1 cellular context compared by ENCODE assay signal in the genomic region with DNA sequence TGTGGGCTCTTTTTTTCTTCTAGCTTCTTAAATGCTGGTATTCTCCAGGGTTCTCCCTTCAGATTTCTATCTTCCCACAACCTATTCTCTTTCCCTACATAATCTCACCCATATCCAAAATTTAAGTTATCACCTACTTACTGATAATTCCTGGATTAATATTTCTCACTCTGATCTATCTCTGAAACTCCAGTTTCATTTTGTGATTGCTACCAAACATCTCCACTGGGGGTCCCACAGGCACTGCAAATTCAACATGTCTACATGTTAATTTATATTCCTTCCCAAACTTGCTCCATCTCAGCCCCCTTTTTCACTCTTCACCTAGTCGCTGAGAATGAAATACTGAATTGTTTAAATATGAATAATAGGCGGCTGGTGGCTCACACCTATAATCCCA.
TF ChIP-seq lines count a peak whose summit lies in the region.

No MANE protein-coding gene starts in this region.

TF ChIP-seq in GM23338, 12 proteins besides CTCF, POLR2A, EP300 and RAD21:
- TF ChIP-seq POLR2AphosphoS5 (IDR thresholded peaks at IDR 0.05; ENCODE audit: low read depth) (no peak), ZNF331 (CRISPR knock-in tag; IDR thresholded peaks at IDR 0.05; ENCODE audit: low read depth) (no peak), STAT1 (IDR thresholded peaks at IDR 0.05; ENCODE audit: unreplicated experiment) (no peak), CREB1 (CRISPR knock-in tag; IDR thresholded peaks at IDR 0.05; ENCODE audit: low read depth) (no peak), EZH2phosphoT487 (IDR thresholded peaks at IDR 0.05; ENCODE audit: unreplicated experiment) (no peak), JUNB (IDR thresholded peaks at IDR 0.05; ENCODE audit: unreplicated experiment) (no peak), NANOG (IDR thresholded peaks at IDR 0.05; ENCODE audit: borderline replicate concordance) (no peak), EZH2 (IDR thresholded peaks at IDR 0.05; ENCODE audit: low read depth, unreplicated experiment) (no peak), ZNF114 (CRISPR knock-in tag; IDR thresholded peaks at IDR 0.05) (no peak)
- TF ChIP-seq, protein P1, sequence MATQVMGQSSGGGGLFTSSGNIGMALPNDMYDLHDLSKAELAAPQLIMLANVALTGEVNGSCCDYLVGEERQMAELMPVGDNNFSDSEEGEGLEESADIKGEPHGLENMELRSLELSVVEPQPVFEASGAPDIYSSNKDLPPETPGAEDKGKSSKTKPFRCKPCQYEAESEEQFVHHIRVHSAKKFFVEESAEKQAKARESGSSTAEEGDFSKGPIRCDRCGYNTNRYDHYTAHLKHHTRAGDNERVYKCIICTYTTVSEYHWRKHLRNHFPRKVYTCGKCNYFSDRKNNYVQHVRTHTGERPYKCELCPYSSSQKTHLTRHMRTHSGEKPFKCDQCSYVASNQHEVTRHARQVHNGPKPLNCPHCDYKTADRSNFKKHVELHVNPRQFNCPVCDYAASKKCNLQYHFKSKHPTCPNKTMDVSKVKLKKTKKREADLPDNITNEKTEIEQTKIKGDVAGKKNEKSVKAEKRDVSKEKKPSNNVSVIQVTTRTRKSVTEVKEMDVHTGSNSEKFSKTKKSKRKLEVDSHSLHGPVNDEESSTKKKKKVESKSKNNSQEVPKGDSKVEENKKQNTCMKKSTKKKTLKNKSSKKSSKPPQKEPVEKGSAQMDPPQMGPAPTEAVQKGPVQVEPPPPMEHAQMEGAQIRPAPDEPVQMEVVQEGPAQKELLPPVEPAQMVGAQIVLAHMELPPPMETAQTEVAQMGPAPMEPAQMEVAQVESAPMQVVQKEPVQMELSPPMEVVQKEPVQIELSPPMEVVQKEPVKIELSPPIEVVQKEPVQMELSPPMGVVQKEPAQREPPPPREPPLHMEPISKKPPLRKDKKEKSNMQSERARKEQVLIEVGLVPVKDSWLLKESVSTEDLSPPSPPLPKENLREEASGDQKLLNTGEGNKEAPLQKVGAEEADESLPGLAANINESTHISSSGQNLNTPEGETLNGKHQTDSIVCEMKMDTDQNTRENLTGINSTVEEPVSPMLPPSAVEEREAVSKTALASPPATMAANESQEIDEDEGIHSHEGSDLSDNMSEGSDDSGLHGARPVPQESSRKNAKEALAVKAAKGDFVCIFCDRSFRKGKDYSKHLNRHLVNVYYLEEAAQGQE (IDR thresholded peaks at IDR 0.05; ENCODE audit: unreplicated experiment): no peak
- TF ChIP-seq, protein P2, sequence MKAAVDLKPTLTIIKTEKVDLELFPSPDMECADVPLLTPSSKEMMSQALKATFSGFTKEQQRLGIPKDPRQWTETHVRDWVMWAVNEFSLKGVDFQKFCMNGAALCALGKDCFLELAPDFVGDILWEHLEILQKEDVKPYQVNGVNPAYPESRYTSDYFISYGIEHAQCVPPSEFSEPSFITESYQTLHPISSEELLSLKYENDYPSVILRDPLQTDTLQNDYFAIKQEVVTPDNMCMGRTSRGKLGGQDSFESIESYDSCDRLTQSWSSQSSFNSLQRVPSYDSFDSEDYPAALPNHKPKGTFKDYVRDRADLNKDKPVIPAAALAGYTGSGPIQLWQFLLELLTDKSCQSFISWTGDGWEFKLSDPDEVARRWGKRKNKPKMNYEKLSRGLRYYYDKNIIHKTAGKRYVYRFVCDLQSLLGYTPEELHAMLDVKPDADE (IDR thresholded peaks at IDR 0.05): no peak
- TF ChIP-seq, protein P3, sequence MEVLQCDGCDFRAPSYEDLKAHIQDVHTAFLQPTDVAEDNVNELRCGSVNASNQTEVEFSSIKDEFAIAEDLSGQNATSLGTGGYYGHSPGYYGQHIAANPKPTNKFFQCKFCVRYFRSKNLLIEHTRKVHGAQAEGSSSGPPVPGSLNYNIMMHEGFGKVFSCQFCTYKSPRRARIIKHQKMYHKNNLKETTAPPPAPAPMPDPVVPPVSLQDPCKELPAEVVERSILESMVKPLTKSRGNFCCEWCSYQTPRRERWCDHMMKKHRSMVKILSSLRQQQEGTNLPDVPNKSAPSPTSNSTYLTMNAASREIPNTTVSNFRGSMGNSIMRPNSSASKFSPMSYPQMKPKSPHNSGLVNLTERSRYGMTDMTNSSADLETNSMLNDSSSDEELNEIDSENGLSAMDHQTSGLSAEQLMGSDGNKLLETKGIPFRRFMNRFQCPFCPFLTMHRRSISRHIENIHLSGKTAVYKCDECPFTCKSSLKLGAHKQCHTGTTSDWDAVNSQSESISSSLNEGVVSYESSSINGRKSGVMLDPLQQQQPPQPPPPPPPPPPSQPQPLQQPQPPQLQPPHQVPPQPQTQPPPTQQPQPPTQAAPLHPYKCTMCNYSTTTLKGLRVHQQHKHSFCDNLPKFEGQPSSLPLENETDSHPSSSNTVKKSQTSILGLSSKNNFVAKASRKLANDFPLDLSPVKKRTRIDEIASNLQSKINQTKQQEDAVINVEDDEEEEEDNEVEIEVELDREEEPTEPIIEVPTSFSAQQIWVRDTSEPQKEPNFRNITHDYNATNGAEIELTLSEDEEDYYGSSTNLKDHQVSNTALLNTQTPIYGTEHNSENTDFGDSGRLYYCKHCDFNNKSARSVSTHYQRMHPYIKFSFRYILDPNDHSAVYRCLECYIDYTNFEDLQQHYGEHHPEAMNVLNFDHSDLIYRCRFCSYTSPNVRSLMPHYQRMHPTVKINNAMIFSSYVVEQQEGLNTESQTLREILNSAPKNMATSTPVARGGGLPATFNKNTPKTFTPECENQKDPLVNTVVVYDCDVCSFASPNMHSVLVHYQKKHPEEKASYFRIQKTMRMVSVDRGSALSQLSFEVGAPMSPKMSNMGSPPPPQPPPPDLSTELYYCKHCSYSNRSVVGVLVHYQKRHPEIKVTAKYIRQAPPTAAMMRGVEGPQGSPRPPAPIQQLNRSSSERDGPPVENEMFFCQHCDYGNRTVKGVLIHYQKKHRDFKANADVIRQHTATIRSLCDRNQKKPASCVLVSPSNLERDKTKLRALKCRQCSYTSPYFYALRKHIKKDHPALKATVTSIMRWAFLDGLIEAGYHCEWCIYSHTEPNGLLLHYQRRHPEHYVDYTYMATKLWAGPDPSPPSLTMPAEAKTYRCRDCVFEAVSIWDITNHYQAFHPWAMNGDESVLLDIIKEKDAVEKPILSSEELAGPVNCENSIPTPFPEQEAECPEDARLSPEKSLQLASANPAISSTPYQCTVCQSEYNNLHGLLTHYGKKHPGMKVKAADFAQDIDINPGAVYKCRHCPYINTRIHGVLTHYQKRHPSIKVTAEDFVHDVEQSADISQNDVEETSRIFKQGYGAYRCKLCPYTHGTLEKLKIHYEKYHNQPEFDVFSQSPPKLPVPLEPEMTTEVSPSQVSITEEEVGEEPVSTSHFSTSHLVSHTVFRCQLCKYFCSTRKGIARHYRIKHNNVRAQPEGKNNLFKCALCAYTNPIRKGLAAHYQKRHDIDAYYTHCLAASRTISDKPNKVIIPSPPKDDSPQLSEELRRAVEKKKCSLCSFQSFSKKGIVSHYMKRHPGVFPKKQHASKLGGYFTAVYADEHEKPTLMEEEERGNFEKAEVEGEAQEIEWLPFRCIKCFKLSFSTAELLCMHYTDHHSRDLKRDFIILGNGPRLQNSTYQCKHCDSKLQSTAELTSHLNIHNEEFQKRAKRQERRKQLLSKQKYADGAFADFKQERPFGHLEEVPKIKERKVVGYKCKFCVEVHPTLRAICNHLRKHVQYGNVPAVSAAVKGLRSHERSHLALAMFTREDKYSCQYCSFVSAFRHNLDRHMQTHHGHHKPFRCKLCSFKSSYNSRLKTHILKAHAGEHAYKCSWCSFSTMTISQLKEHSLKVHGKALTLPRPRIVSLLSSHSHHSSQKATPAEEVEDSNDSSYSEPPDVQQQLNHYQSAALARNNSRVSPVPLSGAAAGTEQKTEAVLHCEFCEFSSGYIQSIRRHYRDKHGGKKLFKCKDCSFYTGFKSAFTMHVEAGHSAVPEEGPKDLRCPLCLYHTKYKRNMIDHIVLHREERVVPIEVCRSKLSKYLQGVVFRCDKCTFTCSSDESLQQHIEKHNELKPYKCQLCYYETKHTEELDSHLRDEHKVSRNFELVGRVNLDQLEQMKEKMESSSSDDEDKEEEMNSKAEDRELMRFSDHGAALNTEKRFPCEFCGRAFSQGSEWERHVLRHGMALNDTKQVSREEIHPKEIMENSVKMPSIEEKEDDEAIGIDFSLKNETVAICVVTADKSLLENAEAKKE (CRISPR knock-in tag; IDR thresholded peaks at IDR 0.05): no peak
